Comparison of ENCODE assay signal across 10 cellular contexts in genomic region chr3:56787784-56788256, GRCh38. TPM values are rescaled to one million over a fixed set of nuclear protein-coding genes. Genes with fewer than 3 reads are reported as not detected.
DNase-seq lines count a peak whose midpoint lies in the region; ATAC-seq and TF ChIP-seq lines count a peak whose summit lies in the region.
"Had no signal": no experiment of that assay in that cellular context is flagged by ENCODE, and none has a peak within 500 bp of the region (broad histone marks: within the 10 kb centered on the region; RNA-seq: fewer than 3 reads in every experiment).

No MANE protein-coding gene starts in this region.

- H3K4me1 ChIP-seq in smooth muscle cell (ENCODE audit: low read depth): peaks cover 18% of the 10 kb centered on the region
- H3K4me1 ChIP-seq in osteoblast (ENCODE audit: insufficient read depth, low read length): peaks cover 18% of the 10 kb centered on the region

- TF ChIP-seq CTCF in smooth muscle cell (IDR thresholded peaks at IDR 0.05; ENCODE audit: borderline replicate concordance, insufficient read depth, poor library complexity, severe bottlenecking) (no peak), osteoblast (IDR thresholded peaks at IDR 0.05; ENCODE audit: extremely low read depth, low read depth, low read length) (no peak)

- H3K4me1 Mint-ChIP-seq in effector memory CD8-positive, alpha-beta T cell (ENCODE audit: low read depth in 2 of 2): peaks cover 74 to 94% of the 10 kb centered on the region in 2 donors

- H3K9me3 ChIP-seq in smooth muscle cell (replicated peaks; ENCODE audit: low read depth) (no peaks in the 10 kb centered on the region), osteoblast (ENCODE audit: low read depth, low read length) (no peaks in the 10 kb centered on the region)

- H4K20me1 ChIP-seq in smooth muscle cell (ENCODE audit: low read depth) (peaks cover 100% of the 10 kb centered on the region), osteoblast (ENCODE audit: insufficient read depth, low read length) (no peaks in the 10 kb centered on the region)

- H3K36me3 ChIP-seq in smooth muscle cell (ENCODE audit: low read depth) (no peaks in the 10 kb centered on the region), osteoblast (ENCODE audit: insufficient read depth, low read length) (no peaks in the 10 kb centered on the region)

- no peak overlapping the region for H3K4me2 ChIP-seq in smooth muscle cell
- H3K4me2 ChIP-seq in osteoblast (ENCODE audit: insufficient read depth, low read length): no peak overlapping the region

- peak; percentile 34 for ATAC-seq in effector memory CD8-positive, alpha-beta T cell (replicated peaks)
- no peak for ATAC-seq in HG02885 (IDR thresholded peaks at IDR 0.05; ENCODE audit: poor library complexity, unreplicated experiment)

- H3K4me3 Mint-ChIP-seq in effector memory CD8-positive, alpha-beta T cell: peak overlapping the region; percentile 56 to 75
- H3K4me3 Mint-ChIP-seq: brain had no signal

- H3K27me3 Mint-ChIP-seq in effector memory CD8-positive, alpha-beta T cell: no peaks in the 10 kb centered on the region

- no peak overlapping the region for H2AFZ ChIP-seq in smooth muscle cell (ENCODE audit: low read depth)
- no peak overlapping the region for H2AFZ ChIP-seq in osteoblast (ENCODE audit: low read length)

- peaks cover 35% of the 10 kb centered on the region for H3F3A ChIP-seq in smooth muscle cell (ENCODE audit: low read depth)

- peaks cover 35% of the 10 kb centered on the region for H3K36me3 Mint-ChIP-seq in effector memory CD8-positive, alpha-beta T cell (ENCODE audit: insufficient read depth)

- H3K27ac ChIP-seq in smooth muscle cell (ENCODE audit: low read depth): peak overlapping the region; percentile 16
- H3K27ac ChIP-seq in osteoblast (ENCODE audit: low read depth, low read length): no peak overlapping the region

- H3K27me3 ChIP-seq in smooth muscle cell (ENCODE audit: low read depth) (no peaks in the 10 kb centered on the region), osteoblast (ENCODE audit: insufficient read depth, low read length) (no peaks in the 10 kb centered on the region)

- no peaks in the 10 kb centered on the region for H3K9me3 Mint-ChIP-seq in effector memory CD8-positive, alpha-beta T cell
- H3K9me3 Mint-ChIP-seq: brain had no signal

- 95% methylated on average over 6 of the region's 6 CpGs for WGBS in smooth muscle cell (ENCODE audit: low lambda C conversion rate)

- H3K4me3 ChIP-seq in smooth muscle cell (no peak overlapping the region), osteoblast (ENCODE audit: insufficient read depth, low read length) (no peak overlapping the region)

- no peak overlapping the region for H3K9ac ChIP-seq in smooth muscle cell (ENCODE audit: low read depth)

- H3K79me2 ChIP-seq in smooth muscle cell (ENCODE audit: low read depth) (peaks cover 99% of the 10 kb centered on the region), osteoblast (ENCODE audit: insufficient read depth, low read length) (no peaks in the 10 kb centered on the region)

- H3K27ac Mint-ChIP-seq in effector memory CD8-positive, alpha-beta T cell: peak overlapping the region; percentile 78 to 97

- DNase-seq in KG1 (lab: John Stamatoyannopoulos, UW) (peak; percentile 35), T-helper 9 cell (peak; percentile 9), smooth muscle cell (lab: John Stamatoyannopoulos, UW; ENCODE audit: unreplicated experiment) (no peak), DMS79 (lab: John Stamatoyannopoulos, UW) (no peak), osteoblast (ENCODE audit: insufficient read length, low spot score, missing footprints) (no peak), pons (ENCODE audit: low spot score) (no peak)
- DNase-seq in effector memory CD8-positive, alpha-beta T cell: peak in 1 of 3 experiments; percentile 38
- DNase-seq: NCI-H2029 had no signal

RNA-seq across cellular contexts. Expression of gene ARHGEF3, which starts 13.9 kb away (rescaled TPM):
- total RNA-seq in smooth muscle cell (131 and 139 TPM in 2 replicates), osteoblast (21.7 and 22.7 TPM in 2 replicates)
- 90.5 and 137 TPM in 2 replicates for polyA plus RNA-seq in smooth muscle cell

Comparison
In these comparisons a context has a peak if more than half of its experiments do, and no peak if none do; other contexts are left out.
1. DNase-seq: peak in KG1 (single experiment) and T-helper 9 cell (single experiment); none in smooth muscle cell (single experiment), DMS79 (single experiment), osteoblast (single experiment) and pons (single experiment).